Comparison of ENCODE assay signal across 1 cellular context in the genomic region with DNA sequence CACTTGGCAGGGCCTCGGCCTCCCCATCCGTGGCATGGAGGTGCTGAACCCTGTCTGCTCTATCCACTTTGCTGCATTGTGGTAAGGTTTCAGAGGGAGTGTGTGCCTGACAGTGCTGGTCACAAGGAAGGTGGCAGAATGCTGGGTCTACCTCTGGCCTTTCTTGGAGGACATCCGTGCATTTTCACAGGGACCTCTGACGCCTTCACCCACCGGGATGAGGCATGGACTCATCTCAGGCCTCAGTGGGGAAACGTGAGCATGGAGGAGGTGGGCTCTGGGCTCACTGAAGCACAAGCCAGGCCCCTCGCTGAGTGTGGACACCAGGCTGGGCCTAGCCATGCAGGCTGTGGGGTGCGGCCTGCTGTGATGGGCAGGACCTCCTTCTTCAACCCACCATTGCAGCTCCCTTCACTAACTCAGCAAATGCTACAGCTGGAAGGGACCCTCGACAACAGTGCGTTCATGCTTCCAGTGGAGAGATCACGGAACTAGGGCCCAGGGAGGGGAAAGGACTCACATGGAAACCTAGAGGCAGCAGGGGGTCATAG.
TF ChIP-seq lines count a peak whose summit lies in the region.

No MANE protein-coding gene starts in this region.

TF ChIP-seq in IMR-90, 13 proteins besides CTCF, POLR2A, EP300 and RAD21 (continued from another document):
- no peak for TF ChIP-seq ELK1 (IDR thresholded peaks at IDR 0.05; ENCODE audit: borderline replicate concordance, low read depth, low read length)
TF ChIP-seq in IMR-90: peak in this region for 0.
